In the genomic region with DNA sequence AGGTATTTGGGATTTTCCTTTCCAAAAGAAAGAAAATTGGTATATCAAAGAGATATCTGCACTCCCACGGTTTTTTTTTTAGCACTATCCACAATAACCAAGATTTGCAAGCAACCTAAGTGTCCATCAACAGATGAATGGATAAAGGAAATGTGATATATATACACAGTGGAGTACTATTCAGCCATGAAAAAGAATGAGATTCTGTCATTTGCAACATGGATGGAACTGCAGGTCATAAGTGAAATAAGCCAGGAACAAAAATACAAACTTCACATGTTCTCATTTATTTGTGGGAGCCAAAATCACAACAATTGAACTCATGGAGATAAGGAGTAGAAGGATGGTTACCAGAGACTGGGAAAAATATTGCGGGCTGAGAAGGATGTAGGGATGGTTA, we compare ENCODE assay signal across 38 cellular contexts. TPM values are rescaled to one million over a fixed set of nuclear protein-coding genes. Genes with fewer than 3 reads are reported as not detected.
"Had no signal": no experiment of that assay in that cellular context is flagged by ENCODE, and none has a peak within 500 bp of the region (broad histone marks: within the 10 kb centered on the region; RNA-seq: fewer than 3 reads in every experiment).

No MANE protein-coding gene starts in this region.

- DNase-seq: Karpas-422, Kasumi-1, MG63, MM.1S, MV-4-11, NCI-H1048, NCI-H1092, NCI-H1092 treated with DMSO at 0.1 percent for 48 hours, NCI-H1105, NCI-H1105 treated with DMSO at 0.1 percent for 48 hours, NCI-H1417, NCI-H1417 treated with DMSO at 0.1 percent for 48 hours, NCI-H1436, NCI-H1436 treated with DMSO at 0.1 percent for 48 hours, NCI-H146, NCI-H1694, NCI-H1694 treated with DMSO at 0.1 percent for 48 hours, NCI-H187, NCI-H187 treated with DMSO at 0.1 percent for 48 hours, NCI-H1930, NCI-H2029, NCI-H2029 treated with DMSO at 0.1 percent for 48 hours, NCI-H2081, NCI-H2081 treated with DMSO at 0.1 percent for 48 hours, NCI-H2107, NCI-H2171, NCI-H2171 treated with DMSO at 0.1 percent for 48 hours, NCI-H2227 treated with DMSO at 0.1 percent for 48 hours, NCI-H226, NCI-H345, NCI-H446, NCI-H446 treated with DMSO at 0.1 percent for 48 hours, NCI-H510A, NCI-H510A treated with DMSO at 0.1 percent for 48 hours, NCI-H524, NCI-H524 treated with DMSO at 0.1 percent for 48 hours had no signal

- H3K9me3 ChIP-seq: MG63 had no signal

- H3K27me3 ChIP-seq: MG63 had no signal

- H3K4me3 ChIP-seq: MG63 had no signal

- H3K36me3 ChIP-seq: MG63 had no signal

RNA-seq across cellular contexts. Expression of gene ANKRD31, which starts 9.8 kb away (rescaled TPM):
- total RNA-seq: LHCN-M2, M059J had no signal
